Comparison of ENCODE assay signal across 8 cellular contexts in genomic region chr3:12484983-12485327, GRCh38. TPM values are rescaled to one million over a fixed set of nuclear protein-coding genes. Genes with fewer than 3 reads are reported as not detected.
DNase-seq lines count a peak whose midpoint lies in the region; ATAC-seq and TF ChIP-seq lines count a peak whose summit lies in the region.

No MANE protein-coding gene starts in this region.

- H3K36me3 ChIP-seq in MG63: peaks cover 1% of the 10 kb centered on the region; the same call in 1 of the 2 replicates

- H3K9me3 Mint-ChIP-seq in CD14-positive monocyte (peaks cover 0 to 3% (median 0%) of the 10 kb centered on the region in 7 donors), nephron (no peaks in the 10 kb centered on the region)
- no peaks in the 10 kb centered on the region for H3K9me3 Mint-ChIP-seq in dendritic cell treated with granulocyte-macrophage colony-stimulating factor and Interleukin-4, amounts not matched to agents 40 ng/mL and 50 ng/mL, for 4 days

- H3K4me3 Mint-ChIP-seq in CD14-positive monocyte: peak overlapping the region; percentile 96 to 98
- H3K4me3 Mint-ChIP-seq in dendritic cell treated with granulocyte-macrophage colony-stimulating factor and Interleukin-4, amounts not matched to agents 40 ng/mL and 50 ng/mL, for 4 days: peak overlapping the region; percentile 98
- peak overlapping the region; percentile 90 to 97 (median 97) for H3K4me3 Mint-ChIP-seq in nephron

- TF ChIP-seq CTCF in CD14-positive monocyte (IDR thresholded peaks at IDR 0.05) (no peak), nephron (IDR thresholded peaks at IDR 0.05; ENCODE audit: unreplicated experiment in 3 of 3) (no peak)

- intact Hi-C loops in CD14-positive monocyte (cut with micrococcal nuclease): loop anchor here in 1 of 2 donors (5.0 kb wide), 1 partner anchor 198 kb away; the partner anchor contains the start of gene PPARG
- intact Hi-C loops in dendritic cell treated with granulocyte-macrophage colony-stimulating factor and Interleukin-4, amounts not matched to agents 40 ng/mL and 50 ng/mL, for 4 days (cut with micrococcal nuclease): loop anchor here (5.0 kb wide), 2 partner anchors 198 to 308 kb away; partner anchors contain the start of gene PPARG

- no peaks in the 10 kb centered on the region for H3K27me3 ChIP-seq in MG63

- H3K27ac Mint-ChIP-seq in CD14-positive monocyte (peak overlapping the region; percentile 74 to 97 (median 95)), nephron (peak overlapping the region; percentile 93 to 98 (median 96))
- peak overlapping the region; percentile 91 for H3K27ac Mint-ChIP-seq in dendritic cell treated with granulocyte-macrophage colony-stimulating factor and Interleukin-4, amounts not matched to agents 40 ng/mL and 50 ng/mL, for 4 days

- peak overlapping the region; percentile 80 for H3K4me3 ChIP-seq in MG63

- no peaks in the 10 kb centered on the region for H3K9me3 ChIP-seq in MG63

- H3K36me3 Mint-ChIP-seq in CD14-positive monocyte (peaks cover 0 to 8% of the 10 kb centered on the region in 2 donors), nephron (ENCODE audit: low read depth) (peaks cover 4% of the 10 kb centered on the region)
- peaks cover 12% of the 10 kb centered on the region for H3K36me3 Mint-ChIP-seq in dendritic cell treated with granulocyte-macrophage colony-stimulating factor and Interleukin-4, amounts not matched to agents 40 ng/mL and 50 ng/mL, for 4 days (ENCODE audit: low read depth)

- H3K4me1 Mint-ChIP-seq in CD14-positive monocyte (peaks cover 47% of the 10 kb centered on the region), nephron (peaks cover 47% of the 10 kb centered on the region)
- peaks cover 61% of the 10 kb centered on the region for H3K4me1 Mint-ChIP-seq in dendritic cell treated with granulocyte-macrophage colony-stimulating factor and Interleukin-4, amounts not matched to agents 40 ng/mL and 50 ng/mL, for 4 days (ENCODE audit: low read depth)

- H3K27me3 Mint-ChIP-seq in CD14-positive monocyte (ENCODE audit: low read depth in 3 of 3) (peaks cover 0 to 2% (median 0%) of the 10 kb centered on the region in 3 donors), nephron (ENCODE audit: low read depth) (peaks cover 4% of the 10 kb centered on the region)
- no peaks in the 10 kb centered on the region for H3K27me3 Mint-ChIP-seq in dendritic cell treated with granulocyte-macrophage colony-stimulating factor and Interleukin-4, amounts not matched to agents 40 ng/mL and 50 ng/mL, for 4 days

- DNase-seq in CD14-positive monocyte (ENCODE audit: low spot score) (no peak), MG63 (no peak), Ammon's horn (ENCODE audit: low spot score) (no peak), GF-D8 (lab: John Stamatoyannopoulos, UW) (no peak)

- ATAC-seq in GM19395 (IDR thresholded peaks at IDR 0.05; ENCODE audit: unreplicated experiment) (no peak), GM18858 (IDR thresholded peaks at IDR 0.05; ENCODE audit: unreplicated experiment) (no peak)

RNA-seq across cellular contexts. Expression of gene TSEN2, which starts 0.7 kb away (rescaled TPM):
- 1 to 10 TPM; 3.2 to 3.9 TPM for polyA plus RNA-seq in CD14-positive monocyte
- total RNA-seq in MG63 (2014; rRNA removed; shearing (Covaris generic); ENCODE audit: low replicate concordance): 14.5 and 24.5 TPM in 2 replicates
